Comparison of ENCODE assay signal across 8 cellular contexts in the genomic region with DNA sequence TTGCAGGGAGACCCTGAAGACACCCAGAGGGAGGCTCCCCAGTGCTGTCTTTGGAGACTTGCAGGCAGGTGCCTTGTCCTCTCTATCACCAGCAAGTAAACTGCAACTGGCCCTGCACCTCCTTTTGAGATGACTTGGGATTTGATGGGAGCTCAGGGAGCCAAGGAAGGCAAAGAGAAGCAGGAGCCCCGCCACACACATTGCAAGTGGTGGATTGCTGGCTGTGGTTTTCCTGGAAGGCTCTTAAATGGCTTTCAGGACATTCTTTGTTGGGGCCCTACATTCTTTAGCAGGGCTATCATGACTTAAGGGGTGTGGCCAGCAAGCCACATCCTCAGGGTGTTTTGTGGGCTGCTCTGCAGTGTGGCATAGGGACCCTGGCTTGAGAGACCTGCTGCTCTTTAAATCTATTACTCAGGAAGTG. TPM values are rescaled to one million over a fixed set of nuclear protein-coding genes. Genes with fewer than 3 reads are reported as not detected.
DNase-seq lines count a peak whose midpoint lies in the region; ATAC-seq, FAIRE-seq and TF ChIP-seq lines count a peak whose summit lies in the region.

No MANE protein-coding gene starts in this region.

- H3K36me3 ChIP-seq in vagina = no peaks in the 10 kb centered on the region

- ATAC-seq in HG02759 (IDR thresholded peaks at IDR 0.05; ENCODE audit: unreplicated experiment) = peak; percentile 51
- no peak for ATAC-seq in HG02763 (IDR thresholded peaks at IDR 0.05; ENCODE audit: unreplicated experiment)

- TF ChIP-seq POLR2A in vagina (IDR thresholded peaks at IDR 0.05) = no peak

- no peaks in the 10 kb centered on the region for H3K27me3 ChIP-seq in vagina

- H3K4me3 ChIP-seq in fibroblast of the aortic adventitia (ENCODE audit: low read depth, low read length) (no peak overlapping the region), vagina (no peak overlapping the region)

- no peaks in the 10 kb centered on the region for H3K9me3 ChIP-seq in vagina

- no peaks in the 10 kb centered on the region for H3K4me1 ChIP-seq in vagina

- peaks cover 5% of the 10 kb centered on the region for H3K36me3 Mint-ChIP-seq in T-helper 1 cell treated with Interleukin-12 subunit alpha and Interleukin-12 subunit beta and Interleukin-4 antibody, amounts not matched to agents 30 μg/mL and 1 μg/mL, for 36 hours (ENCODE audit: low read depth)

- peaks cover 30% of the 10 kb centered on the region for H3K4me1 Mint-ChIP-seq in T-helper 1 cell treated with Interleukin-12 subunit alpha and Interleukin-12 subunit beta and Interleukin-4 antibody, amounts not matched to agents 30 μg/mL and 1 μg/mL, for 36 hours (ENCODE audit: low read depth)

- H3K27me3 Mint-ChIP-seq in T-helper 1 cell treated with Interleukin-12 subunit alpha and Interleukin-12 subunit beta and Interleukin-4 antibody, amounts not matched to agents 30 μg/mL and 1 μg/mL, for 36 hours (ENCODE audit: low read depth) = peaks cover 8% of the 10 kb centered on the region

- H3K27ac Mint-ChIP-seq in T-helper 1 cell treated with Interleukin-12 subunit alpha and Interleukin-12 subunit beta and Interleukin-4 antibody, amounts not matched to agents 30 μg/mL and 1 μg/mL, for 36 hours = peak overlapping the region; percentile 38

- TF ChIP-seq CTCF in fibroblast of the aortic adventitia (IDR thresholded peaks at IDR 0.05; ENCODE audit: insufficient read depth, low read length) (no peak), vagina (IDR thresholded peaks at IDR 0.05) (no peak)

- H3K4me3 Mint-ChIP-seq in T-helper 1 cell treated with Interleukin-12 subunit alpha and Interleukin-12 subunit beta and Interleukin-4 antibody, amounts not matched to agents 30 μg/mL and 1 μg/mL, for 36 hours = peak overlapping the region; percentile 14

- H3K9me3 Mint-ChIP-seq in T-helper 1 cell treated with Interleukin-12 subunit alpha and Interleukin-12 subunit beta and Interleukin-4 antibody, amounts not matched to agents 30 μg/mL and 1 μg/mL, for 36 hours = peaks cover 17% of the 10 kb centered on the region

- DNase-seq in EH (ENCODE audit: low read depth) (peak; percentile 98), fibroblast of the aortic adventitia (ENCODE audit: low read depth) (peak; percentile 88), urothelium cell line (ENCODE audit: low spot score) (peak; percentile 95), vagina (ENCODE audit: extremely low spot score in 2 of 2) (no peak), OCI-M2 (lab: John Stamatoyannopoulos, UW; ENCODE audit: unreplicated experiment) (no peak)

- intact Hi-C loops in vagina (cut with DNase I) = no loop called here

- H3K27ac ChIP-seq in vagina = no peak overlapping the region

- peak; percentile 91 for FAIRE-seq in urothelium cell line (lab: Jason Lieb, UNC)

RNA-seq across cellular contexts. Expression of a gene that starts 39.9 kb away (rescaled TPM):
- total RNA-seq in fibroblast of the aortic adventitia (ENCODE audit: low replicate concordance) = 30.5 and 34.7 TPM in 2 replicates
- 44.4 TPM for total RNA-seq in vagina

Comparison
In these comparisons a context has a peak if more than half of its experiments do, and no peak if none do; other contexts are left out.
1. DNase-seq: peak in EH (single experiment), fibroblast of the aortic adventitia (single experiment) and urothelium cell line (single experiment); none in vagina (0 of 2) and OCI-M2 (single experiment).